8 cellular contexts compared by ENCODE assay signal in genomic region chr1:115138973-115139372, GRCh38. TPM values are rescaled to one million over a fixed set of nuclear protein-coding genes. Genes with fewer than 3 reads are reported as not detected.
DNase-seq lines count a peak whose midpoint lies in the region; ATAC-seq and TF ChIP-seq lines count a peak whose summit lies in the region.

No MANE protein-coding gene starts in this region.

- H3K27me3 Mint-ChIP-seq in chondrocyte (ENCODE audit: low read depth) = no peaks in the 10 kb centered on the region

- H3K4me1 Mint-ChIP-seq in chondrocyte (ENCODE audit: low read depth) = peaks cover 85% of the 10 kb centered on the region

- ATAC-seq in GM19025 (IDR thresholded peaks at IDR 0.05; ENCODE audit: low read depth, unreplicated experiment) (peak; percentile 85), HG03354 (IDR thresholded peaks at IDR 0.05; ENCODE audit: poor library complexity, severe bottlenecking, unreplicated experiment) (peak; percentile 95)

- peak; percentile 91 for DNase-seq in AG09319 (ENCODE audit: extremely low read depth, low read depth)
- peak; percentile 81 for DNase-seq in NCI-H460 (ENCODE audit: extremely low read depth, low read depth)
- DNase-seq in activated CD4-positive, alpha-beta T cell treated with anti-CD3 and anti-CD28 coated beads for 24 hours (ENCODE audit: low read depth in 2 of 2) = peak; percentile 36 to 50
- no peak for DNase-seq in chondrocyte (ENCODE audit: low spot score)
- DNase-seq in left kidney (ENCODE audit: low read depth, low spot score) = peak; percentile 95
- peak; percentile 63 for DNase-seq in stimulated activated CD4-positive, alpha-beta T cell treated with anti-CD3 and anti-CD28 coated beads, Interleukin-4, amount 100 ng/mL, for 24 hours

- no peak overlapping the region for H3K4me3 Mint-ChIP-seq in chondrocyte (ENCODE audit: unreplicated experiment)

- H3K27ac Mint-ChIP-seq in chondrocyte (ENCODE audit: unreplicated experiment) = peak overlapping the region; percentile 11

- H3K9me3 Mint-ChIP-seq in chondrocyte (ENCODE audit: low read depth) = peaks cover under 1% of the 10 kb centered on the region

- no peaks in the 10 kb centered on the region for H3K36me3 Mint-ChIP-seq in chondrocyte (ENCODE audit: low read depth)

- peak; percentile 90 for TF ChIP-seq CTCF in AG09319 (IDR thresholded peaks at IDR 0.05; ENCODE audit: low read depth, low read length)
- TF ChIP-seq CTCF in chondrocyte (IDR thresholded peaks at IDR 0.05) = peak; percentile 94

RNA-seq across cellular contexts. Expression of gene TSPAN2, which starts 49.7 kb away (rescaled TPM):
- 0.05 TPM in 1 of 2 replicates, not detected in the other for total RNA-seq in NCI-H460 (2014; rRNA removed; shearing (Covaris generic))
- not detected in 2 replicates for polyA plus RNA-seq in NCI-H460 (2014; cell fraction: nucleus; rRNA removed)
- total RNA-seq in chondrocyte = 218 to 498 TPM (median 227 TPM) in 3 replicates

Comparison
In these comparisons a context has a peak if more than half of its experiments do, and no peak if none do; other contexts are left out.
1. RNA of gene TSPAN2, which starts 49.7 kb away (total RNA-seq): 218 to 498 TPM in chondrocyte; 0.05 TPM in NCI-H460; every median in the first group is over 100 times any median in the second.